In the genomic region with DNA sequence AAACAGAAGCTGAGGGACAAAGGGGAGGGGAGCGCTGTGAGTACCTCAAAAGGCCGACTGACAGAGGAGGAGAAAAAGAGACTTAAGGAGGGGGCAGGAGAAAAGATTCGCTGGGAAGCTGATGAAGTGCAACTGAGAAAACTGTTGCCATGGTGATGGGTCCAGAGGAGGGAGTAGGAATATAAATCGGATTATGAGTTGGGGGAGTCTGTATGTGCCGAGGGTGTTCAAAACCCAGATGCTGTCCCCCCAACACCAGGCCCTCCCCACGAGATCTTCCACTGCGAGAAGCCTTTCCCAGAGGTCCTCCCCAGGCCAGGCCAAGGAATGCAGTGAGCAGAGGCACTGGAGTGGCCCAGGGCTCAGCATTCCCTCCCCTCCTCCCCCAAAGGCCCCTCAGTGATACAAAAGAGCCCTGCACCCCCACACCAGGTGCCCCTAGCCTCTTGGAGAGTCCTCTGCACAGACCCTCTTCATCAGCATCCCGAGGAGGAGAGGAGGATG, we compare ENCODE assay signal across 18 cellular contexts. TPM values are rescaled to one million over a fixed set of nuclear protein-coding genes. Genes with fewer than 3 reads are reported as not detected.
A peak's percentile ranks its signal among the peaks of the same experiment; 100 is the strongest.
DNase-seq lines count a peak whose midpoint lies in the region; ATAC-seq and TF ChIP-seq lines count a peak whose summit lies in the region.
"Had no signal": no experiment of that assay in that cellular context is flagged by ENCODE, and none has a peak within 500 bp of the region (broad histone marks: within the 10 kb centered on the region; RNA-seq: fewer than 3 reads in every experiment).

No MANE protein-coding gene starts in this region.

- DNase-seq in NCI-H2227 (lab: John Stamatoyannopoulos, UW; ENCODE audit: unreplicated experiment) (peak; percentile 8), NCI-H2227 treated with DMSO at 0.1 percent for 48 hours (lab: John Stamatoyannopoulos, UW) (no peak), HCT116 (ENCODE audit: low read depth, low spot score) (no peak), mesendoderm (no peak), NCI-H146 treated with DMSO at 0.1 percent for 48 hours (lab: John Stamatoyannopoulos, UW; ENCODE audit: unreplicated experiment) (no peak), thyroid gland (no peak)
- no peak for DNase-seq in stimulated activated naive CD4-positive, alpha-beta T cell (lab: John Stamatoyannopoulos, UW)
- DNase-seq: DMS53, left ventricle myocardium inferior, NCI-H2081 treated with DMSO at 0.1 percent for 48 hours, psoas muscle had no signal

- RAD21 ChIA-PET in HCT116 (lab: Charles Lee; ENCODE audit: low non-redundant PET in 1 of 2, low total read pairs in 2 of 2, uncharacterized antibody in 2 of 2, unreplicated experiment in 2 of 2): no interaction called here

- H3K4me2 ChIP-seq in HCT116 (ENCODE audit: low read length) (peak overlapping the region; percentile 52), mesendoderm (ENCODE audit: low read length) (no peak overlapping the region)

- no peak overlapping the region for H3K27ac ChIP-seq in HCT116 (ENCODE audit: low read depth, low read length)
- H3K27ac ChIP-seq in mesendoderm (ENCODE audit: low read depth, low read length): no peak overlapping the region
- no peak overlapping the region for H3K27ac ChIP-seq in thyroid gland
- H3K27ac ChIP-seq: 22Rv1, left ventricle myocardium inferior, psoas muscle had no signal

- no peak for ATAC-seq in HCT116
- ATAC-seq: psoas muscle had no signal

- no peak overlapping the region for H2AK5ac ChIP-seq in mesendoderm (ENCODE audit: low read length)

- no peaks in the 10 kb centered on the region for H3K27me3 Mint-ChIP-seq in activated naive CD8-positive, alpha-beta T cell

- H2BK120ac ChIP-seq in mesendoderm (ENCODE audit: low read depth, low read length): no peak overlapping the region

- peak overlapping the region; percentile 13 for H3K18ac ChIP-seq in mesendoderm (ENCODE audit: low read length)

- H3K9me3 ChIP-seq in HCT116 (ENCODE audit: control insufficient read depth in 1 of 2, insufficient read depth in 1 of 2, low read depth in 1 of 2, low read length in 2 of 2) (no peaks in the 10 kb centered on the region), thyroid gland (no peaks in the 10 kb centered on the region)
- H3K9me3 ChIP-seq: left ventricle myocardium inferior, psoas muscle had no signal

- peak overlapping the region; percentile 70 for H3K27ac Mint-ChIP-seq in activated naive CD8-positive, alpha-beta T cell

- POLR2A ChIA-PET in HCT116 (lab: Charles Lee): interaction anchor here (1.2 kb wide), 1 partner anchor 30 kb away, joined by 3 read pairs; no protein-coding TSS in a partner anchor

- H2BK5ac ChIP-seq in mesendoderm (ENCODE audit: low read length): no peak overlapping the region

- peak overlapping the region; percentile 66 for H3K56ac ChIP-seq in mesendoderm (ENCODE audit: low read length)

- CTCF ChIA-PET in HCT116 (lab: Charles Lee): interaction anchor here (0.9 to 1.0 kb wide), 2 partner anchors 9 to 31 kb away, joined by 3 to 4 read pairs; no protein-coding TSS in a partner anchor

- H4K20me1 ChIP-seq in HCT116 (ENCODE audit: insufficient read depth): no peaks in the 10 kb centered on the region

- H3K79me2 ChIP-seq in HCT116 (ENCODE audit: insufficient read depth, low read length) (no peaks in the 10 kb centered on the region), mesendoderm (ENCODE audit: control insufficient read depth, insufficient read depth, low read length) (no peaks in the 10 kb centered on the region)

- intact Hi-C loops in HCT116 (cut with micrococcal nuclease): no loop called here
- intact Hi-C loops in thyroid gland (cut with DNase I): no loop called here

- no peak for TF ChIP-seq RAD21 in HCT116 (IDR thresholded peaks at IDR 0.05; ENCODE audit: low read depth)

- H3K4me1 ChIP-seq in HCT116 (ENCODE audit: control insufficient read depth in 1 of 2, insufficient read depth in 2 of 2, low read length in 2 of 2) (peaks cover 19 to 29% of the 10 kb centered on the region in 2 experiments), mesendoderm (ENCODE audit: control insufficient read depth, low read depth, low read length) (peaks cover 11% of the 10 kb centered on the region), thyroid gland (no peaks in the 10 kb centered on the region)
- H3K4me1 ChIP-seq: left ventricle myocardium inferior, psoas muscle had no signal

- H3K9me2 ChIP-seq in HCT116 (ENCODE audit: insufficient read depth): no peaks in the 10 kb centered on the region

- no peaks in the 10 kb centered on the region for H3K79me1 ChIP-seq in mesendoderm (ENCODE audit: low read length)

- no peaks in the 10 kb centered on the region for H3K27me3 ChIP-seq in HCT116 (ENCODE audit: insufficient read depth, low read length)
- no peaks in the 10 kb centered on the region for H3K27me3 ChIP-seq in mesendoderm (ENCODE audit: insufficient read depth, low read length, poor library complexity)
- H3K27me3 ChIP-seq in thyroid gland: no peaks in the 10 kb centered on the region

- no CpG with 5 or more reads among the region's 8 CpGs for WGBS in mesendoderm (ENCODE audit: extremely low coverage, insufficient coverage, low lambda C conversion rate)
- WGBS in thyroid gland, 2 donors: 43 to 44% methylated on average over 8 of the region's 8 CpGs

- H2BK15ac ChIP-seq in mesendoderm (replicated peaks; ENCODE audit: low read depth): no peak overlapping the region

- H3K36me3 ChIP-seq in HCT116 (ENCODE audit: control insufficient read depth in 1 of 2, insufficient read depth in 2 of 2, low read length in 2 of 2): no peaks in the 10 kb centered on the region
- no peaks in the 10 kb centered on the region for H3K36me3 ChIP-seq in mesendoderm (ENCODE audit: control insufficient read depth, insufficient read depth, low read length)
- no peaks in the 10 kb centered on the region for H3K36me3 ChIP-seq in thyroid gland
- H3K36me3 ChIP-seq: left ventricle myocardium inferior had no signal

- no peak for TF ChIP-seq POLR2A in HCT116 (IDR thresholded peaks at IDR 0.05; ENCODE audit: borderline replicate concordance, extremely low read depth, insufficient read depth, insufficient read length)
- TF ChIP-seq POLR2A in thyroid gland (IDR thresholded peaks at IDR 0.05): no peak

- no peak overlapping the region for H4K8ac ChIP-seq in mesendoderm (ENCODE audit: low read depth, low read length)

- H3K9me3 Mint-ChIP-seq in activated naive CD8-positive, alpha-beta T cell (ENCODE audit: low read depth): no peaks in the 10 kb centered on the region
- H3K9me3 Mint-ChIP-seq: stimulated activated effector memory CD8-positive, alpha-beta T cell treated with anti-CD3 and anti-CD28 coated beads, Interleukin-12 subunit alpha, Interleukin-12 subunit beta, amount 100 ng/mL, for 72 hours had no signal

- no peak overlapping the region for H2AFZ ChIP-seq in HCT116 (ENCODE audit: low read depth, low read length, poor library complexity, severe bottlenecking)

- H3K9ac ChIP-seq in HCT116 (ENCODE audit: low read length) (no peak overlapping the region), mesendoderm (ENCODE audit: low read length) (no peak overlapping the region)

- peak overlapping the region; percentile 13 for H3K4me3 Mint-ChIP-seq in activated naive CD8-positive, alpha-beta T cell
- H3K4me3 Mint-ChIP-seq: stimulated activated effector memory CD8-positive, alpha-beta T cell treated with anti-CD3 and anti-CD28 coated beads, Interleukin-12 subunit alpha, Interleukin-12 subunit beta, amount 100 ng/mL, for 72 hours had no signal

- H3K23ac ChIP-seq in mesendoderm (ENCODE audit: low read length): no peak overlapping the region

- no TSS peak for BruUV-seq in HCT116 (replicated peaks; lab: Mats Ljungman, UMichigan)

- TF ChIP-seq CTCF in HCT116 (IDR thresholded peaks at IDR 0.05 in 2 of 3, conservative IDR thresholded peaks at IDR 0.05 in 1 of 3; ENCODE audit: borderline replicate concordance in 1 of 3, insufficient read depth in 1 of 3, low read depth in 2 of 3, low read length in 2 of 3) (no peak), thyroid gland (IDR thresholded peaks at IDR 0.05) (no peak)

- no peak overlapping the region for H4K5ac ChIP-seq in mesendoderm (ENCODE audit: low read length)

- H3K4me1 Mint-ChIP-seq in activated naive CD8-positive, alpha-beta T cell (ENCODE audit: low read depth): peaks cover 43% of the 10 kb centered on the region

- H3K4ac ChIP-seq in mesendoderm (ENCODE audit: low read depth, low read length): no peak overlapping the region

- H3K36me3 Mint-ChIP-seq in activated naive CD8-positive, alpha-beta T cell: no peaks in the 10 kb centered on the region
- H3K36me3 Mint-ChIP-seq: stimulated activated effector memory CD8-positive, alpha-beta T cell treated with anti-CD3 and anti-CD28 coated beads, Interleukin-12 subunit alpha, Interleukin-12 subunit beta, amount 100 ng/mL, for 72 hours had no signal

- H3K4me3 ChIP-seq in HCT116 (replicated peaks in 1 of 2; ENCODE audit: low read depth in 1 of 2, low read length in 2 of 2): no peak overlapping the region
- H3K4me3 ChIP-seq in mesendoderm (ENCODE audit: low read length): no peak overlapping the region
- H3K4me3 ChIP-seq in thyroid gland (replicated peaks in 1 of 3): no peak overlapping the region
- H3K4me3 ChIP-seq: left ventricle myocardium inferior, psoas muscle had no signal

TF ChIP-seq in HCT116, 20 proteins besides CTCF, POLR2A, EP300 and RAD21 (continues in another document):
- TF ChIP-seq JUND (IDR thresholded peaks at IDR 0.05) (no peak), CBX3 (IDR thresholded peaks at IDR 0.05; ENCODE audit: low read depth) (no peak), EZH2phosphoT487 (IDR thresholded peaks at IDR 0.05; ENCODE audit: borderline replicate concordance) (no peak), ZFX (IDR thresholded peaks at IDR 0.05) (no peak), SP1 (IDR thresholded peaks at IDR 0.05; ENCODE audit: low read depth) (no peak)

RNA-seq across cellular contexts. Expression of gene BCL9L, which starts 13.7 kb away (rescaled TPM):
- total RNA-seq in HCT116 (2021; ENCODE audit: unreplicated experiment) (120 TPM), thyroid gland (10 to 100 TPM; 13.2 to 26.2 (median 19.4) TPM)
- polyA plus RNA-seq in HCT116 (2012): 83.0 and 85.7 TPM in 2 replicates
- polyA plus RNA-seq in mesendoderm (2013, experiment 1 of 2): 65.1 TPM
- 69.1 TPM for polyA plus RNA-seq in mesendoderm (2013, experiment 2 of 2)

RNA-seq across cellular contexts. Expression of gene UPK2, which starts 16.6 kb away (rescaled TPM):
- 0.42 TPM for total RNA-seq in HCT116 (2021; ENCODE audit: unreplicated experiment)
- polyA plus RNA-seq in HCT116 (2012): 0.26 and 0.55 TPM in 2 replicates
- 0.31 TPM for polyA plus RNA-seq in mesendoderm (2013, experiment 1 of 2)
- 0.43 TPM for polyA plus RNA-seq in mesendoderm (2013, experiment 2 of 2)
- total RNA-seq in thyroid gland: not detected
- total RNA-seq: endothelial cell of umbilical vein, left ventricle myocardium inferior, psoas muscle had no signal

RNA-seq across cellular contexts. Expression of gene FOXR1, which starts 32.1 kb away (rescaled TPM):
- total RNA-seq in HCT116 (2021; ENCODE audit: unreplicated experiment): not detected
- not detected in 2 replicates for polyA plus RNA-seq in HCT116 (2012)
- polyA plus RNA-seq in mesendoderm (2013, experiment 1 of 2): 0.04 TPM
- polyA plus RNA-seq in mesendoderm (2013, experiment 2 of 2): not detected
- not detected for total RNA-seq in thyroid gland
- total RNA-seq: chondrocyte, endothelial cell of umbilical vein, left ventricle myocardium inferior, psoas muscle, ureter had no signal
- polyA plus RNA-seq: BJ, endothelial cell of umbilical vein, psoas muscle had no signal

RNA-seq across cellular contexts. Expression of gene CXCR5, which starts 55.8 kb away (rescaled TPM):
- total RNA-seq in HCT116 (2021; ENCODE audit: unreplicated experiment): not detected
- polyA plus RNA-seq in HCT116 (2012): 0.01 TPM in 1 of 2 replicates, not detected in the other
- polyA plus RNA-seq in mesendoderm (2013, experiment 1 of 2): 0.80 TPM
- polyA plus RNA-seq in mesendoderm (2013, experiment 2 of 2): 0.70 TPM
- not detected for total RNA-seq in thyroid gland
- total RNA-seq: endothelial cell of umbilical vein, left ventricle myocardium inferior, ureter had no signal
- polyA plus RNA-seq: BJ, endothelial cell of umbilical vein had no signal

RNA-seq across cellular contexts. Expression of gene CENATAC, which starts 58.5 kb away (rescaled TPM):
- total RNA-seq in HCT116 (2021; ENCODE audit: unreplicated experiment) (28.9 TPM), thyroid gland (100 to 1,000 TPM in 1 of 4 donors, 10 to 100 TPM in 3; 45.2 to 128 (median 56.4) TPM)
- 7.5 and 9.0 TPM in 2 replicates for polyA plus RNA-seq in HCT116 (2012)
- polyA plus RNA-seq in mesendoderm (2013, experiment 1 of 2): 27.9 TPM
- 28.6 TPM for polyA plus RNA-seq in mesendoderm (2013, experiment 2 of 2)
